8 cellular contexts compared by ENCODE assay signal in the genomic region with DNA sequence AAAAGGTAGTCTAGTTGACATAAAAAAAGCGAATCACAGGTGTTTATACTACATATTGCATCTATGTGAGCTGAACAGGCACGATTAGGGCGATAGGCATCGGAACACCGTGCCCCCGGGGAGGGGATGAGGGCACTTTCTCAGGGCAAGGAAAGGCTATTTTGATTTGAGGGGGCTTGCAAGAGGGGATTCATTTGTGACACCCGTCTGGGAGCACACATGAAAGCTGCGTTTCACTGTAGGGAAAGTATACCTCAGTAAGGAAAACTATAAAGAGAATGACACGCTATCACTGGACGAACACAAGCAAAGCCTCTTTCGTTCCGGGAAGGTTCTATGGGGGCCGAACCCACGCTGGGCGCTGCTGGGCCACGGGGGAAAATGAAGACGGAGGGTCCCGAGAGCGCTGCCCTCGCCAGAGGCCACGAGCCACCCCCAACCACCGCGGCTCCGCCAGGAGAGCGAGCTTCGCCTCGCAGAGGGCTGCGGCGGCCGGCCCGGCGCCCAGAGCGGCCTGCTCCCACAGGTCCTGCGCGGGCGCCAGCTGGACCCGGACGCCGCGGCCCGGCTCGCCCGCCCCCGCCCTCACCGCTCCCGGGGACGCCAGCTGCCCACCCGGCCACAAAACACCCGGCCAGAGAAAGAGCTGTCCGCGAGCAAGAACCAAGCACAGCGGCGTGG. TPM values are rescaled to one million over a fixed set of nuclear protein-coding genes. Genes with fewer than 3 reads are reported as not detected.
DNase-seq lines count a peak whose midpoint lies in the region; ATAC-seq and TF ChIP-seq lines count a peak whose summit lies in the region.

No MANE protein-coding gene starts in this region.

- TF ChIP-seq CTCF in NB4 (IDR thresholded peaks at IDR 0.05; ENCODE audit: low read depth, low read length) (no peak), astrocyte of the spinal cord (IDR thresholded peaks at IDR 0.05; ENCODE audit: low read depth, low read length) (no peak)

- H3K4me3 Mint-ChIP-seq in stimulated activated memory B cell treated with anti-CD40 and anti-IgM and Interleukin-4, amounts not matched to agents 10 μg/mL and 1 μg/mL and 100 μg/mL, for 72 hours = peak overlapping the region; percentile 88

- DNase-seq in ELR (ENCODE audit: low read depth) (peak; percentile 24), GM23248 (peak; percentile 72), NB4 (ENCODE audit: low read depth) (no peak), astrocyte of the spinal cord (ENCODE audit: low read depth, low spot score) (no peak), COLO829 (ENCODE audit: low spot score) (no peak)

- H3K4me1 Mint-ChIP-seq in stimulated activated memory B cell treated with anti-CD40 and anti-IgM and Interleukin-4, amounts not matched to agents 10 μg/mL and 1 μg/mL and 100 μg/mL, for 72 hours = peaks cover 63% of the 10 kb centered on the region

- 0 out of 2 replicates have a peak, but pooled peaks cover 6% of the 10 kb centered on the region for H4K20me1 ChIP-seq in GM23248 (ENCODE audit: insufficient read depth)

- H3K9me3 Mint-ChIP-seq in stimulated activated memory B cell treated with anti-CD40 and anti-IgM and Interleukin-4, amounts not matched to agents 10 μg/mL and 1 μg/mL and 100 μg/mL, for 72 hours = no peaks in the 10 kb centered on the region

- H3K9me3 ChIP-seq in GM23248 (ENCODE audit: low read depth) (no peaks in the 10 kb centered on the region), iPS-20b (ENCODE audit: insufficient read depth, low read depth, low read length) (no peaks in the 10 kb centered on the region)

- in situ Hi-C loops in GM23248 (cut with MboI) = no loop called here
- in situ Hi-C loops in astrocyte of the spinal cord (cut with HindIII; ENCODE audit: low sequenced_read_pairs) = no loop called here

- peaks cover 12% of the 10 kb centered on the region; the same call in 1 of the 2 replicates for H3F3A ChIP-seq in GM23248 (ENCODE audit: insufficient read depth)

- H3K36me3 ChIP-seq in GM23248 (ENCODE audit: low read depth) = no peaks in the 10 kb centered on the region
- H3K36me3 ChIP-seq in iPS-20b (ENCODE audit: insufficient read depth, low read depth, low read length) = no peaks in the 10 kb centered on the region

- H3K79me2 ChIP-seq in GM23248 (ENCODE audit: insufficient read depth) = peaks cover 75% of the 10 kb centered on the region

- WGBS in GM23248 (ENCODE audit: low coverage in 1 of 2, low lambda C conversion rate in 2 of 2, missing lambda C conversion rate in 2 of 2), 2 experiments = 1% methylated on average over 30 to 35 of the region's 53 CpGs

- H3K36me3 Mint-ChIP-seq in stimulated activated memory B cell treated with anti-CD40 and anti-IgM and Interleukin-4, amounts not matched to agents 10 μg/mL and 1 μg/mL and 100 μg/mL, for 72 hours = no peaks in the 10 kb centered on the region

- H3K9ac ChIP-seq in GM23248 (peak overlapping the region; percentile 95), iPS-20b (ENCODE audit: low read depth, low read length) (peak overlapping the region; percentile 93; the same call in 1 of the 2 replicates)

- H3K4me2 ChIP-seq in GM23248 (ENCODE audit: unreplicated experiment) = peak overlapping the region; percentile 98

- H3K27ac Mint-ChIP-seq in stimulated activated memory B cell treated with anti-CD40 and anti-IgM and Interleukin-4, amounts not matched to agents 10 μg/mL and 1 μg/mL and 100 μg/mL, for 72 hours = peak overlapping the region; percentile 84

- H3K27me3 ChIP-seq in GM23248 (replicated peaks; ENCODE audit: insufficient read depth) (no peaks in the 10 kb centered on the region), iPS-20b (ENCODE audit: insufficient read depth, low read length) (no peaks in the 10 kb centered on the region; the same call in 1 of the 2 replicates)

- H3K27ac ChIP-seq in GM23248 (peak overlapping the region; percentile 96), iPS-20b (ENCODE audit: low read length) (peak overlapping the region; percentile 82)

- H3K4me3 ChIP-seq in GM23248 = peak overlapping the region; percentile 98
- H3K4me3 ChIP-seq in NB4 (ENCODE audit: low read depth, low read length) = peak overlapping the region; percentile 94
- peak overlapping the region; percentile 63 for H3K4me3 ChIP-seq in astrocyte of the spinal cord (ENCODE audit: low read depth, low read length)
- peak overlapping the region; percentile 91 for H3K4me3 ChIP-seq in iPS-20b (ENCODE audit: low read length)

- H3K9me2 ChIP-seq in GM23248 (ENCODE audit: insufficient read depth) = no peaks in the 10 kb centered on the region

- TF ChIP-seq POLR2A in NB4 (IDR thresholded peaks at IDR 0.05; ENCODE audit: extremely low read depth, insufficient read length) = no peak

- H3K27me3 Mint-ChIP-seq in stimulated activated memory B cell treated with anti-CD40 and anti-IgM and Interleukin-4, amounts not matched to agents 10 μg/mL and 1 μg/mL and 100 μg/mL, for 72 hours = no peaks in the 10 kb centered on the region

- peak overlapping the region; percentile 68 for H2AFZ ChIP-seq in GM23248

- peak; percentile 25 for ATAC-seq in stimulated activated memory B cell treated with anti-CD40 and anti-IgM and Interleukin-4, amounts not matched to agents 10 μg/mL and 1 μg/mL and 100 μg/mL, for 72 hours
- no peak for ATAC-seq in GM21786 (IDR thresholded peaks at IDR 0.05; ENCODE audit: unreplicated experiment)

- H3K4me1 ChIP-seq in GM23248 (ENCODE audit: insufficient read depth) = peaks cover 15% of the 10 kb centered on the region
- H3K4me1 ChIP-seq in iPS-20b (ENCODE audit: insufficient read depth, low read length) = peaks cover 33% of the 10 kb centered on the region

RNA-seq across cellular contexts. Expression of a gene that starts 0.9 kb away (rescaled TPM):
- total RNA-seq in GM23248 (2014; rRNA removed; shearing (Covaris generic)) = 18.4 and 36.9 TPM in 2 replicates
- 30.5 and 30.6 TPM in 2 replicates for polyA plus RNA-seq in GM23248 (2016; fragmentation: Nextera tagmentation; extraction: Ambion mirVana)

Comparison
In these comparisons a context has a peak if more than half of its experiments do, and no peak if none do; other contexts are left out.
1. DNase-seq: peak in ELR (single experiment) and GM23248 (single experiment); none in NB4 (single experiment), astrocyte of the spinal cord (single experiment) and COLO829 (single experiment).
2. Peak in every context shown above with its lines, with median percentiles within 50 percentile points of each other: H3K4me3 ChIP-seq.